In genomic region chr19:45440873-45441654, GRCh38 we compare ENCODE assay signal across 9 cellular contexts. TPM values are rescaled to one million over a fixed set of nuclear protein-coding genes. Genes with fewer than 3 reads are reported as not detected.
DNase-seq lines count a peak whose midpoint lies in the region; ATAC-seq and TF ChIP-seq lines count a peak whose summit lies in the region.
"Had no signal": no experiment of that assay in that cellular context is flagged by ENCODE, and none has a peak within 500 bp of the region (broad histone marks: within the 10 kb centered on the region; RNA-seq: fewer than 3 reads in every experiment).

No MANE protein-coding gene starts in this region.

- peak overlapping the region; percentile 84 for H3K27ac Mint-ChIP-seq in chondrocyte (ENCODE audit: unreplicated experiment)

- no peak overlapping the region for H3K4me3 ChIP-seq in osteoblast (ENCODE audit: insufficient read depth, low read length)

- H3K36me3 Mint-ChIP-seq in chondrocyte (ENCODE audit: low read depth): no peaks in the 10 kb centered on the region

- H3K9me3 Mint-ChIP-seq in chondrocyte (ENCODE audit: low read depth): no peaks in the 10 kb centered on the region

- no peaks in the 10 kb centered on the region for H3K27me3 Mint-ChIP-seq in chondrocyte (ENCODE audit: low read depth)

- TF ChIP-seq CTCF in chondrocyte (IDR thresholded peaks at IDR 0.05) (no peak), osteoblast (IDR thresholded peaks at IDR 0.05; ENCODE audit: extremely low read depth, low read depth, low read length) (no peak)

- ATAC-seq in GM18870 (IDR thresholded peaks at IDR 0.05; ENCODE audit: unreplicated experiment) (no peak), left colon (no peak)
- ATAC-seq: esophagus mucosa had no signal

- peak overlapping the region; percentile 78 for H3K27ac ChIP-seq in osteoblast (ENCODE audit: low read depth, low read length)

- H2AFZ ChIP-seq in osteoblast (ENCODE audit: low read length): no peak overlapping the region

- H3K4me2 ChIP-seq in osteoblast (ENCODE audit: insufficient read depth, low read length): no peak overlapping the region

- intact Hi-C loops in left colon (cut with DNase I, micrococcal nuclease): no loop called here

- peaks cover 31% of the 10 kb centered on the region for H3K4me1 ChIP-seq in osteoblast (ENCODE audit: insufficient read depth, low read length)

- H4K20me1 ChIP-seq in osteoblast (ENCODE audit: insufficient read depth, low read length): no peaks in the 10 kb centered on the region

- no peaks in the 10 kb centered on the region for H3K36me3 ChIP-seq in osteoblast (ENCODE audit: insufficient read depth, low read length)

- H3K4me1 Mint-ChIP-seq in chondrocyte (ENCODE audit: low read depth): peaks cover 35% of the 10 kb centered on the region

- in situ Hi-C loops in Caki2 (cut with HindIII; ENCODE audit: low pct_unique_long_range_greater_than_20kb, low sequenced_read_pairs): no loop called here

- DNase-seq in Caki2 (ENCODE audit: low read depth) (peak; percentile 66), MV-4-11 (lab: John Stamatoyannopoulos, UW) (peak; percentile 24), chondrocyte (ENCODE audit: low spot score) (no peak), osteoblast (ENCODE audit: insufficient read length, low spot score, missing footprints) (peak; percentile 93), left colon (no peak), hypothalamus (lab: John Stamatoyannopoulos, UW) (no peak), COLO668 (lab: John Stamatoyannopoulos, UW; ENCODE audit: unreplicated experiment) (no peak)

- peaks cover 5% of the 10 kb centered on the region for H3K79me2 ChIP-seq in osteoblast (ENCODE audit: insufficient read depth, low read length)

- peak overlapping the region; percentile 55 for H3K4me3 Mint-ChIP-seq in chondrocyte (ENCODE audit: unreplicated experiment)

- H3K9me3 ChIP-seq in osteoblast (ENCODE audit: low read depth, low read length): no peaks in the 10 kb centered on the region

- H3K27me3 ChIP-seq in osteoblast (ENCODE audit: insufficient read depth, low read length): no peaks in the 10 kb centered on the region

RNA-seq across cellular contexts. Expression of gene ERCC1, which starts 17.3 kb away (rescaled TPM):
- total RNA-seq in Caki2 (2014; rRNA removed; shearing (Covaris generic); ENCODE audit: low replicate concordance): 120 and 165 TPM in 2 replicates
- total RNA-seq in chondrocyte (72.4 to 93.1 TPM (median 77.9 TPM) in 3 replicates), osteoblast (88.4 and 96.3 TPM in 2 replicates), left colon (10 to 100 TPM; 37.1 to 43.6 TPM)

RNA-seq across cellular contexts. Expression of gene FOSB, which starts 26.7 kb away (rescaled TPM):
- 2.5 and 3.2 TPM in 2 replicates for total RNA-seq in Caki2 (2014; rRNA removed; shearing (Covaris generic); ENCODE audit: low replicate concordance)
- total RNA-seq in chondrocyte (25.5 to 50.9 TPM (median 43.8 TPM) in 3 replicates), osteoblast (3.3 and 3.8 TPM in 2 replicates), left colon (10 to 100 TPM in 1 of 2 donors, 1 to 10 TPM in 1; 4.4 to 46.0 TPM)

RNA-seq across cellular contexts. Expression of gene POLR1G, which starts 34.6 kb away (rescaled TPM):
- total RNA-seq in Caki2 (2014; rRNA removed; shearing (Covaris generic); ENCODE audit: low replicate concordance): 32.3 and 33.2 TPM in 2 replicates
- total RNA-seq in chondrocyte (7.3 to 10.4 TPM (median 9.6 TPM) in 3 replicates), osteoblast (10.5 and 10.6 TPM in 2 replicates), left colon (1 to 10 TPM; 3.0 to 3.2 TPM)

RNA-seq across cellular contexts. Expression of gene PPP1R13L, which starts 36.2 kb away (rescaled TPM):
- 10.1 and 30.6 TPM in 2 replicates for total RNA-seq in Caki2 (2014; rRNA removed; shearing (Covaris generic); ENCODE audit: low replicate concordance)
- total RNA-seq in chondrocyte (67.2 to 111 TPM (median 110 TPM) in 3 replicates), osteoblast (6.9 and 8.5 TPM in 2 replicates), left colon (10 to 100 TPM; 34.1 to 35.0 TPM)

RNA-seq across cellular contexts. Expression of gene RTN2, which starts 55.8 kb away (rescaled TPM):
- 15.1 and 18.0 TPM in 2 replicates for total RNA-seq in Caki2 (2014; rRNA removed; shearing (Covaris generic); ENCODE audit: low replicate concordance)
- total RNA-seq in chondrocyte (11.5 to 16.0 TPM (median 13.7 TPM) in 3 replicates), osteoblast (6.2 TPM in 2 replicates), left colon (1 to 10 TPM; 3.4 to 6.1 TPM)

Comparison
In these comparisons a context has a peak if more than half of its experiments do, and no peak if none do; other contexts are left out.
1. DNase-seq: peak in Caki2 (single experiment), MV-4-11 (single experiment) and osteoblast (single experiment); none in chondrocyte (single experiment), left colon (0 of 2), hypothalamus (0 of 51) and COLO668 (single experiment).